26 cellular contexts compared by ENCODE assay signal in genomic region chr9:93862877-93863545, GRCh38.
"Had no signal": no experiment of that assay in that cellular context is flagged by ENCODE, and none has a peak within 500 bp of the region (broad histone marks: within the 10 kb centered on the region; RNA-seq: fewer than 3 reads in every experiment).

No MANE protein-coding gene starts in this region.

- H3K4me1 ChIP-seq: thyroid gland, transverse colon had no signal

- H3K36me3 ChIP-seq: left ventricle myocardium inferior, neural progenitor cell, neutrophil, ovary, right atrium auricular region, stomach, thyroid gland, transverse colon, upper lobe of left lung, vagina had no signal

- H3K4me2 ChIP-seq: neural progenitor cell had no signal

- DNase-seq: islet precursor cell; left ventricle myocardium inferior; mesendoderm; naive B cell; natural killer cell; nephron progenitor cell; occipital lobe; ovary; stimulated activated CD4-positive, alpha-beta T cell treated with anti-CD3 and anti-CD28 coated beads, Interleukin-12 subunit alpha, Interleukin-12 subunit beta, amount 100 ng/mL, for 4 hours; stimulated activated CD4-positive, alpha-beta T cell treated with anti-CD3 and anti-CD28 coated beads, Interleukin-15, amount 100 ng/mL, for 24 hours; stimulated activated CD4-positive, alpha-beta T cell treated with anti-CD3 and anti-CD28 coated beads, Interleukin-2, amount 100 ng/mL, for 24 hours; stimulated activated CD4-positive, alpha-beta T cell treated with anti-CD3 and anti-CD28 coated beads, Interleukin-4, amount 100 ng/mL, for 1 hour; stimulated activated naive B cell treated with anti-CD40 and anti-IgM and Interleukin-4, amounts not matched to agents 10 μg/mL and 1 μg/mL and 100 μg/mL, for 72 hours; stimulated activated naive CD8-positive, alpha-beta T cell treated with anti-CD3 and anti-CD28 coated beads, Interleukin-15, Interleukin-2, amounts not matched to agents 100 U/mL and 50 U/mL, for 24 hours; stomach; testis; thyroid gland; transverse colon had no signal

- H3K9ac ChIP-seq: neural progenitor cell had no signal

- H3K27me3 ChIP-seq: neural progenitor cell, ovary, testis, vagina had no signal

- H3K9me3 ChIP-seq: left ventricle myocardium inferior, neutrophil, ovary, right atrium auricular region, stomach, testis, thyroid gland, transverse colon, upper lobe of left lung, vagina had no signal

- ATAC-seq: natural killer cell; sciatic nerve; stimulated activated naive B cell treated with anti-CD40 and anti-IgM and Interleukin-4, amounts not matched to agents 10 μg/mL and 1 μg/mL and 100 μg/mL, for 72 hours; stimulated activated naive CD8-positive, alpha-beta T cell treated with anti-CD3 and anti-CD28 coated beads, Interleukin-15, Interleukin-2, amounts not matched to agents 100 U/mL and 50 U/mL, for 24 hours had no signal

- H3K27ac ChIP-seq: left ventricle myocardium inferior, neural progenitor cell, neutrophil, ovary, right atrium auricular region, skin epidermis, testis, thyroid gland, transverse colon, upper lobe of left lung, vagina had no signal

- H3K4me3 ChIP-seq: left ventricle myocardium inferior, lung, neural progenitor cell, ovary, right atrium auricular region, skin epidermis, stomach, thyroid gland, transverse colon, upper lobe of left lung, vagina had no signal
